In the genomic region with DNA sequence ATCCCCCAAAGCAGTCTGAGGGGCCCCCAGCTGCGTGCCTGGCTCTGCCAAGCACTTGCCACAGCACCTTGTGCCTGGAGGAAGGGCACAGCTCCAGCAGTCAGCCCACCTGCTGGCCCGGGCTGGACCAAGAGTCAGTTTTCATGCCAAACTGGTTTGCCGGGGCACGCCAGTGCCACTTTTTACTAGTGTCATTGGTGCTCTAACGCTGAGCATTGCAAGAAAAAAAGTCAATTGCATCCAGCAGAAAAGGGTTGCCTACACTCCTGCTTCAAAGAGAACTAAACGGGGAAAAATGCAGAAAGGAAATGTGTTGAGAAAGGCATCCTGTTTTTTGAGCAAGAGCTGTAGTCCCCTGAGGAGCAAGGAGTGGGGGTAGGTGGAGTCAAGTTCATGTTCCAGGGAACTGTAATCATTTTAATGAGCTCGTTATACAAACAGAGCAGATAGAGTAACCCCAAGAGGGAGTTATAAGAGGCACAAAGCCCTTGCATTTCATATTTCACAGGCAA, we compare ENCODE assay signal across 12 cellular contexts.
DNase-seq lines count a peak whose midpoint lies in the region; ATAC-seq and TF ChIP-seq lines count a peak whose summit lies in the region.
"Had no signal": no experiment of that assay in that cellular context is flagged by ENCODE, and none has a peak within 500 bp of the region (broad histone marks: within the 10 kb centered on the region; RNA-seq: fewer than 3 reads in every experiment).

No MANE protein-coding gene starts in this region.

- in situ Hi-C loops in mammary epithelial cell (cut with MboI; ENCODE audit: low sequenced_read_pairs in 2 of 2), result no loop called here

- intact Hi-C loops in mammary epithelial cell (cut with micrococcal nuclease) (loop anchor here (2.0 kb wide), 1 partner anchor 36 kb away; no protein-coding TSS in a partner anchor), lower lobe of right lung (cut with DNase I) (no loop called here)
- intact Hi-C loops in activated CD8-positive, alpha-beta T cell treated with anti-CD3 and anti-CD28 coated beads for 36 hours (cut with micrococcal nuclease), result no loop called here

- peak; percentile 25 for DNase-seq in NCI-H1092 (lab: John Stamatoyannopoulos, UW)
- DNase-seq in mammary epithelial cell, result peak; percentile 5
- DNase-seq in lower lobe of right lung, result peak; percentile 69
- DNase-seq in activated CD8-positive, alpha-beta T cell treated with anti-CD3 and anti-CD28 coated beads for 36 hours, result no peak
- DNase-seq in effector CD8-positive, alpha-beta T cell (lab: John Stamatoyannopoulos, UW), result no peak
- DNase-seq in stimulated activated CD4-positive, alpha-beta T cell treated with anti-CD3 and anti-CD28 coated beads, Interleukin-4, amount 100 ng/mL, for 4 hours, result no peak
- DNase-seq: posterior cingulate gyrus had no signal

- H3K27me3 Mint-ChIP-seq in activated CD8-positive, alpha-beta T cell treated with anti-CD3 and anti-CD28 coated beads for 36 hours, result peaks cover 11% of the 10 kb centered on the region

- H3K27ac ChIP-seq in C4-2B, result peak overlapping the region; percentile 77
- no peak overlapping the region for H3K27ac ChIP-seq in mammary epithelial cell (ENCODE audit: insufficient read depth, low read depth, low read length)
- H3K27ac ChIP-seq in lower lobe of right lung, result peak overlapping the region; percentile 56
- H3K27ac ChIP-seq: esophagus muscularis mucosa, thoracic aorta had no signal

- CTCF ChIA-PET in mammary epithelial cell (lab: Charles Lee; ENCODE audit: low non-redundant PET), result no interaction called here
- CTCF ChIA-PET in activated CD8-positive, alpha-beta T cell treated with anti-CD3 and anti-CD28 coated beads for 36 hours (lab: Charles Lee), result no interaction called here

- peak; percentile 74 to 75 for ATAC-seq in lower lobe of right lung
- no peak for ATAC-seq in activated CD8-positive, alpha-beta T cell treated with anti-CD3 and anti-CD28 coated beads for 36 hours
- ATAC-seq in GM21717 (IDR thresholded peaks at IDR 0.05; ENCODE audit: unreplicated experiment), result no peak

- peak overlapping the region; percentile 22 for H3K4me2 ChIP-seq in mammary epithelial cell (ENCODE audit: insufficient read depth, low read depth, low read length)

- peak overlapping the region; percentile 61 for H2AFZ ChIP-seq in mammary epithelial cell (ENCODE audit: low read depth, low read length)

- no peaks in the 10 kb centered on the region for H3K4me1 Mint-ChIP-seq in activated CD8-positive, alpha-beta T cell treated with anti-CD3 and anti-CD28 coated beads for 36 hours (ENCODE audit: low read depth)

- H3K9ac ChIP-seq in mammary epithelial cell (ENCODE audit: insufficient read depth, low read length), result no peak overlapping the region

- H3K27me3 ChIP-seq in mammary epithelial cell (ENCODE audit: insufficient read depth, low read length) (no peaks in the 10 kb centered on the region), lower lobe of right lung (ENCODE audit: low read depth) (no peaks in the 10 kb centered on the region)

- no peaks in the 10 kb centered on the region for H4K20me1 ChIP-seq in mammary epithelial cell (ENCODE audit: insufficient read depth, low read length)

- no peak for TF ChIP-seq CTCF in C4-2B (conservative IDR thresholded peaks at IDR 0.05)
- TF ChIP-seq CTCF in mammary epithelial cell (conservative IDR thresholded peaks at IDR 0.05 in 1 of 2, IDR thresholded peaks at IDR 0.05 in 1 of 2; ENCODE audit: extremely low read depth in 1 of 2, insufficient read depth in 1 of 2, low read depth in 1 of 2, low read length in 2 of 2), result no peak
- no peak for TF ChIP-seq CTCF in lower lobe of right lung (IDR thresholded peaks at IDR 0.05)
- TF ChIP-seq CTCF in activated CD8-positive, alpha-beta T cell treated with anti-CD3 and anti-CD28 coated beads for 36 hours (IDR thresholded peaks at IDR 0.05), result no peak

- H3K9me3 Mint-ChIP-seq in activated CD8-positive, alpha-beta T cell treated with anti-CD3 and anti-CD28 coated beads for 36 hours, result no peaks in the 10 kb centered on the region
- H3K9me3 Mint-ChIP-seq: T-helper 2 cell treated with Interferon-gamma antibody and Interleukin-4, amounts not matched to agents 5 μg/mL and 100 μg/mL, for 36 hours had no signal

- H3K36me3 ChIP-seq in mammary epithelial cell (ENCODE audit: insufficient read depth, low read length) (no peaks in the 10 kb centered on the region), lower lobe of right lung (no peaks in the 10 kb centered on the region)
- H3K36me3 ChIP-seq: thoracic aorta had no signal

- no peaks in the 10 kb centered on the region for H3K79me2 ChIP-seq in mammary epithelial cell (ENCODE audit: insufficient read depth, low read length)

- no peak overlapping the region for H3K4me3 Mint-ChIP-seq in activated CD8-positive, alpha-beta T cell treated with anti-CD3 and anti-CD28 coated beads for 36 hours
- H3K4me3 Mint-ChIP-seq: T-helper 2 cell treated with Interferon-gamma antibody and Interleukin-4, amounts not matched to agents 5 μg/mL and 100 μg/mL, for 36 hours had no signal

- dilution Hi-C loops in mammary epithelial cell (cut with HindIII; ENCODE audit: low sequenced_read_pairs), result no loop called here

- H3K36me3 Mint-ChIP-seq in activated CD8-positive, alpha-beta T cell treated with anti-CD3 and anti-CD28 coated beads for 36 hours (ENCODE audit: low read depth), result peaks cover 2% of the 10 kb centered on the region

- 3% methylated on average over 7 of the region's 7 CpGs for WGBS in mammary epithelial cell (ENCODE audit: low coverage, missing lambda C conversion rate)

- H3K4me1 ChIP-seq in mammary epithelial cell (ENCODE audit: insufficient read depth, low read length) (peaks cover 8% of the 10 kb centered on the region), lower lobe of right lung (peaks cover 14% of the 10 kb centered on the region)

- BruUV-seq in mammary epithelial cell (replicated peaks; lab: Mats Ljungman, UMichigan), result no TSS peak

- H3K4me3 ChIP-seq in mammary epithelial cell (replicated peaks in 1 of 3; ENCODE audit: insufficient read depth in 1 of 3, low read depth in 2 of 3, low read length in 3 of 3) (no peak overlapping the region), lower lobe of right lung (no peak overlapping the region)
- H3K4me3 ChIP-seq: esophagus muscularis mucosa, thoracic aorta had no signal

- POLR2A ChIA-PET in activated CD8-positive, alpha-beta T cell treated with anti-CD3 and anti-CD28 coated beads for 36 hours (lab: Charles Lee), result no interaction called here

- no peak overlapping the region for H3K27ac Mint-ChIP-seq in activated CD8-positive, alpha-beta T cell treated with anti-CD3 and anti-CD28 coated beads for 36 hours
- H3K27ac Mint-ChIP-seq: T-helper 2 cell treated with Interferon-gamma antibody and Interleukin-4, amounts not matched to agents 5 μg/mL and 100 μg/mL, for 36 hours had no signal

- H3K9me3 ChIP-seq in mammary epithelial cell (replicated peaks; ENCODE audit: insufficient read depth, low read length), result no peaks in the 10 kb centered on the region
- H3K9me3 ChIP-seq in lower lobe of right lung, result no peaks in the 10 kb centered on the region
- H3K9me3 ChIP-seq: thoracic aorta had no signal

Comparison
In these comparisons a context has a peak if more than half of its experiments do, and no peak if none do; other contexts are left out.
1. DNase-seq: peak in NCI-H1092 (single experiment), mammary epithelial cell (single experiment) and lower lobe of right lung (single experiment); none in activated CD8-positive, alpha-beta T cell treated with anti-CD3 and anti-CD28 coated beads for 36 hours (single experiment), effector CD8-positive, alpha-beta T cell (single experiment) and stimulated activated CD4-positive, alpha-beta T cell treated with anti-CD3 and anti-CD28 coated beads, Interleukin-4, amount 100 ng/mL, for 4 hours (0 of 2).
2. ATAC-seq: peak in lower lobe of right lung (2 of 2); none in activated CD8-positive, alpha-beta T cell treated with anti-CD3 and anti-CD28 coated beads for 36 hours (single experiment) and GM21717 (single experiment).